18 cellular contexts compared by ENCODE assay signal in genomic region chr9:16347886-16348285, GRCh38.
DNase-seq lines count a peak whose midpoint lies in the region; ATAC-seq and TF ChIP-seq lines count a peak whose summit lies in the region.
"Had no signal": no experiment of that assay in that cellular context is flagged by ENCODE, and none has a peak within 500 bp of the region (broad histone marks: within the 10 kb centered on the region; RNA-seq: fewer than 3 reads in every experiment).

No MANE protein-coding gene starts in this region.

- H4K8ac ChIP-seq in neuronal stem cell (ENCODE audit: low read depth, low read length), result no peak overlapping the region

- no peaks in the 10 kb centered on the region for H3K36me3 ChIP-seq in left ventricle myocardium inferior
- no peaks in the 10 kb centered on the region for H3K36me3 ChIP-seq in neuronal stem cell (replicated peaks in 1 of 2; ENCODE audit: control insufficient read depth in 2 of 2, insufficient read depth in 2 of 2, low read length in 2 of 2)
- H3K36me3 ChIP-seq: BLaER1 treated with 17β-estradiol and CSF1 and Interleukin-3, amounts not matched to agents 10 nM and 100 nM had no signal

- H3K4me2 ChIP-seq in neuronal stem cell (ENCODE audit: insufficient read depth, low read length, poor library complexity, severe bottlenecking), result no peak overlapping the region
- H3K4me2 ChIP-seq: A549 had no signal

- intact Hi-C loops in cardiac septum (cut with DNase I), result no loop called here
- intact Hi-C loops in left ventricle myocardium inferior (cut with micrococcal nuclease), result no loop called here

- H3K27me3 ChIP-seq in left ventricle myocardium inferior (ENCODE audit: low read depth) (no peaks in the 10 kb centered on the region), neuronal stem cell (ENCODE audit: control insufficient read depth in 3 of 3, insufficient read depth in 3 of 3, low read depth in 1 of 3, low read length in 3 of 3) (no peaks in the 10 kb centered on the region)
- H3K27me3 ChIP-seq: BLaER1 treated with 17β-estradiol and CSF1 and Interleukin-3, amounts not matched to agents 10 nM and 100 nM had no signal

- no CpG with 5 or more reads among the region's 5 CpGs for WGBS in neuronal stem cell (ENCODE audit: extremely low coverage in 2 of 2, insufficient read length in 2 of 2, insufficient replicate concordance in 1 of 2), 2 donors

- H3K18ac ChIP-seq in neuronal stem cell (ENCODE audit: low read length), result no peak overlapping the region

- H2BK5ac ChIP-seq in neuronal stem cell (ENCODE audit: low read length), result no peak overlapping the region

- H3K9me3 ChIP-seq in left ventricle myocardium inferior (replicated peaks), result no peaks in the 10 kb centered on the region
- no peaks in the 10 kb centered on the region for H3K9me3 ChIP-seq in neuronal stem cell (replicated peaks in 1 of 2; ENCODE audit: control insufficient read depth in 2 of 2, insufficient read depth in 1 of 2, low read depth in 1 of 2, low read length in 2 of 2)
- H3K9me3 ChIP-seq: A549; BLaER1 treated with 17β-estradiol and CSF1 and Interleukin-3, amounts not matched to agents 10 nM and 100 nM; Caco-2 had no signal

- no peak overlapping the region for H2BK15ac ChIP-seq in neuronal stem cell (ENCODE audit: low read length)

- no peak overlapping the region for H2BK12ac ChIP-seq in neuronal stem cell (ENCODE audit: low read length)

- no peak overlapping the region for H3K14ac ChIP-seq in neuronal stem cell (ENCODE audit: low read length)

- H3K4me3 ChIP-seq in left ventricle myocardium inferior, result no peak overlapping the region
- no peak overlapping the region for H3K4me3 ChIP-seq in neuronal stem cell (ENCODE audit: low read length in 2 of 2)
- H3K4me3 ChIP-seq: A549; BLaER1 treated with 17β-estradiol and CSF1 and Interleukin-3, amounts not matched to agents 10 nM and 100 nM had no signal

- H3K4me1 ChIP-seq in left ventricle myocardium inferior (peaks cover 25% of the 10 kb centered on the region), neuronal stem cell (ENCODE audit: control insufficient read depth in 2 of 2, insufficient read depth in 1 of 2, low read depth in 1 of 2, low read length in 2 of 2) (peaks cover 18 to 19% of the 10 kb centered on the region in 2 donors)
- H3K4me1 ChIP-seq: Caco-2 had no signal

- no peak for TF ChIP-seq CTCF in left ventricle myocardium inferior (IDR thresholded peaks at IDR 0.05; ENCODE audit: borderline replicate concordance)

- peak; percentile 66 for DNase-seq in cardiac septum (ENCODE audit: low spot score)
- no peak for DNase-seq in left ventricle myocardium inferior
- peak; percentile 59 for DNase-seq in mesenteric fat pad (ENCODE audit: low spot score)
- DNase-seq in neuronal stem cell (ENCODE audit: low spot score), result no peak
- no peak for DNase-seq in NAMALWA (ENCODE audit: low spot score)
- DNase-seq in stimulated activated CD4-positive, alpha-beta T cell treated with anti-CD3 and anti-CD28 coated beads, Interleukin-2, amount 100 ng/mL, for 24 hours, result no peak
- DNase-seq: AML-193; Caco-2; Calu3; CD4-positive, alpha-beta T cell; CD8-positive, alpha-beta T cell; DMS79 treated with DMSO at 0.1 percent for 48 hours; GF-D8 had no signal

- H3K27ac ChIP-seq in left ventricle myocardium inferior (replicated peaks) (no peak overlapping the region), neuronal stem cell (replicated peaks; ENCODE audit: low read length) (no peak overlapping the region)
- H3K27ac ChIP-seq: 22Rv1; BLaER1 treated with 17β-estradiol and CSF1 and Interleukin-3, amounts not matched to agents 10 nM and 100 nM; C4-2B had no signal

- H2BK120ac ChIP-seq in neuronal stem cell (ENCODE audit: low read depth, low read length), result no peak overlapping the region

- H2AFZ ChIP-seq in neuronal stem cell (ENCODE audit: low read length), result no peak overlapping the region

- H3K23ac ChIP-seq in neuronal stem cell (ENCODE audit: low read depth, low read length, poor library complexity), result no peak overlapping the region

- H4K91ac ChIP-seq in neuronal stem cell (ENCODE audit: low read depth, low read length, poor library complexity), result peak overlapping the region; percentile 12

- H3K4ac ChIP-seq in neuronal stem cell (ENCODE audit: low read length), result no peak overlapping the region

- no peak for ATAC-seq in GM21825 (IDR thresholded peaks at IDR 0.05; ENCODE audit: unreplicated experiment)
- ATAC-seq: A549; CD8-positive, alpha-beta T cell had no signal

- no peaks in the 10 kb centered on the region for H3K79me1 ChIP-seq in neuronal stem cell (ENCODE audit: low read depth, low read length)

- no peak overlapping the region for H2AK5ac ChIP-seq in neuronal stem cell (ENCODE audit: low read depth, low read length)

- no peak overlapping the region for H3K9ac ChIP-seq in neuronal stem cell (ENCODE audit: low read depth, low read length, poor library complexity)
- H3K9ac ChIP-seq: BLaER1 treated with 17β-estradiol and CSF1 and Interleukin-3, amounts not matched to agents 10 nM and 100 nM had no signal

Comparison
In these comparisons a context has a peak if more than half of its experiments do, and no peak if none do; other contexts are left out.
1. DNase-seq: peak in cardiac septum (single experiment) and mesenteric fat pad (single experiment); none in left ventricle myocardium inferior (single experiment), neuronal stem cell (single experiment), NAMALWA (single experiment) and stimulated activated CD4-positive, alpha-beta T cell treated with anti-CD3 and anti-CD28 coated beads, Interleukin-2, amount 100 ng/mL, for 24 hours (0 of 2).